25 cellular contexts compared by ENCODE assay signal in genomic region chr6:2403546-2403945, GRCh38.
DNase-seq lines count a peak whose midpoint lies in the region; ATAC-seq, FAIRE-seq and TF ChIP-seq lines count a peak whose summit lies in the region.
"Had no signal": no experiment of that assay in that cellular context is flagged by ENCODE, and none has a peak within 500 bp of the region (broad histone marks: within the 10 kb centered on the region; RNA-seq: fewer than 3 reads in every experiment).

No MANE protein-coding gene starts in this region.

- H2AFZ ChIP-seq in HepG2 (ENCODE audit: low read length): no peak overlapping the region
- H2AFZ ChIP-seq: neural progenitor cell had no signal

- H3K79me2 ChIP-seq in HepG2 (ENCODE audit: insufficient read depth, low read length): no peaks in the 10 kb centered on the region

- H3K4me3 ChIP-seq in HepG2 (replicated peaks in 1 of 3; ENCODE audit: insufficient read depth in 1 of 3, low read depth in 2 of 3, low read length in 3 of 3): no peak overlapping the region
- H3K4me3 ChIP-seq: heart left ventricle, neural progenitor cell had no signal

- BruUV-seq in HepG2 (replicated peaks; lab: Mats Ljungman, UMichigan): no TSS peak

- ATAC-seq in HepG2 (peak; percentile 45; the same call in 2 of the 3 replicates), GM19324 (IDR thresholded peaks at IDR 0.05; ENCODE audit: low FRiP score, unreplicated experiment) (no peak)
- ATAC-seq: activated T-cell treated with anti-CD3 and anti-CD28 coated beads, Interleukin-2, amount 50 U/mL, for 4 hours; heart left ventricle; sciatic nerve; SK-N-SH treated with all-trans-retinoic acid at 6 μM for 48 hours had no signal

- no peaks in the 10 kb centered on the region for H4K20me1 ChIP-seq in HepG2 (ENCODE audit: insufficient read depth, low read length)

- H3K9ac ChIP-seq in HepG2 (ENCODE audit: insufficient read depth, low read depth, low read length): no peak overlapping the region
- H3K9ac ChIP-seq: neural progenitor cell had no signal

- peak; percentile 32 for TF ChIP-seq CTCF in HepG2 (CRISPR knock-in tag; IDR thresholded peaks at IDR 0.05)

- CTCF ChIA-PET in HepG2 (lab: Yijun Ruan, JAX; ENCODE audit: low intra/inter-chr PET ratio, low total read pairs): no interaction called here

- intact Hi-C loops in HepG2 (cut with micrococcal nuclease; ENCODE audit: unreplicated experiment): no loop called here

- whole genome bisulfite sequencing in HepG2 (ENCODE audit: low lambda C conversion rate): 93% methylated on average over 4 of the region's 4 CpGs

- H3K4me1 ChIP-seq in HepG2 (ENCODE audit: insufficient read depth, low read length): no peaks in the 10 kb centered on the region
- H3K4me1 ChIP-seq: heart left ventricle, neural progenitor cell had no signal

- POLR2A ChIA-PET in HepG2 (lab: Yijun Ruan, JAX): no interaction called here

- in situ Hi-C loops in HepG2 (cut with HindIII; ENCODE audit: extremely low pct_ligation_motif_present, low pct_unique_long_range_greater_than_20kb): no loop called here

- H3K9me3 ChIP-seq in HepG2 (ENCODE audit: low read length): no peaks in the 10 kb centered on the region

- TF ChIP-seq EP300 in HepG2 (IDR thresholded peaks at IDR 0.05; ENCODE audit: low read depth in 2 of 2, low read length in 2 of 2): no peak
- no peak for TF ChIP-seq EP300 in HepG2 (CRISPR knock-in tag; IDR thresholded peaks at IDR 0.05; ENCODE audit: borderline replicate concordance)

- no peak for TF ChIP-seq RAD21 in HepG2 (CRISPR knock-in tag; IDR thresholded peaks at IDR 0.05)

- H3K4me2 ChIP-seq in HepG2 (ENCODE audit: low read depth, low read length): no peak overlapping the region
- H3K4me2 ChIP-seq: neural progenitor cell had no signal

- FAIRE-seq in HepG2 (lab: Jason Lieb, UNC): no peak
- FAIRE-seq: GM12891 had no signal

- H3K36me3 ChIP-seq in HepG2 (replicated peaks in 1 of 2; ENCODE audit: control insufficient read depth in 1 of 2, insufficient read depth in 2 of 2, low read length in 2 of 2): no peaks in the 10 kb centered on the region; a peak in 1 of 5 replicates
- H3K36me3 ChIP-seq: brain microvascular endothelial cell, neural progenitor cell had no signal

- peak; percentile 10 for DNase-seq in DMS 273 (lab: John Stamatoyannopoulos, UW; ENCODE audit: unreplicated experiment)
- DNase-seq in DMS 273 treated with DMSO at 0.1 percent for 48 hours (lab: John Stamatoyannopoulos, UW): no peak
- DNase-seq in NCI-H1105 treated with DMSO at 0.1 percent for 48 hours (lab: John Stamatoyannopoulos, UW): peak; percentile 55
- DNase-seq in NCI-H748 (lab: John Stamatoyannopoulos, UW; ENCODE audit: unreplicated experiment): peak; percentile 83
- DNase-seq in HepG2 (ENCODE audit: low spot score): no peak
- DNase-seq in A172 (ENCODE audit: low spot score): no peak
- no peak for DNase-seq in amygdala (lab: John Stamatoyannopoulos, UW)
- DNase-seq: activated CD4-positive, alpha-beta T cell treated with anti-CD3 and anti-CD28 coated beads for 4 hours; activated naive CD4-positive, alpha-beta T cell; activated T-cell treated with anti-CD3 and anti-CD28 coated beads, Interleukin-2, amount 50 U/mL, for 4 hours; brain microvascular endothelial cell; CD4-positive, alpha-beta memory T cell; effector CD8-positive, alpha-beta T cell; H7; heart left ventricle; Kasumi-1; mammary epithelial cell; T-helper 2 cell; trophoblast cell had no signal

- no peaks in the 10 kb centered on the region for H3K27me3 ChIP-seq in HepG2 (ENCODE audit: control insufficient read depth in 1 of 2, insufficient read depth in 2 of 2, low read length in 2 of 2)
- H3K27me3 ChIP-seq: brain microvascular endothelial cell, heart left ventricle, neural progenitor cell had no signal

- no peak overlapping the region for H3K27ac ChIP-seq in HepG2 (ENCODE audit: extremely low read length, insufficient read depth, low read length)
- H3K27ac ChIP-seq: 22Rv1, brain microvascular endothelial cell, heart left ventricle, neural progenitor cell had no signal

- TF ChIP-seq POLR2A in HepG2 (IDR thresholded peaks at IDR 0.05; ENCODE audit: insufficient read depth in 1 of 2, low read depth in 2 of 2, low read length in 2 of 2): no peak

TF ChIP-seq in HepG2, 621 proteins besides CTCF, POLR2A, EP300 and RAD21 (continues in another document):
- TF ChIP-seq ZNF354B (CRISPR knock-in tag; IDR thresholded peaks at IDR 0.05) (no peak), RNF2 (conservative IDR thresholded peaks at IDR 0.05; ENCODE audit: low read depth) (no peak), ZNF331 (CRISPR knock-in tag; IDR thresholded peaks at IDR 0.05) (no peak), KAT7 (CRISPR knock-in tag; IDR thresholded peaks at IDR 0.05; ENCODE audit: borderline replicate concordance) (no peak), SALL1 (CRISPR knock-in tag; IDR thresholded peaks at IDR 0.05) (no peak), FOXA1 (IDR thresholded peaks at IDR 0.05) (no peak), FOXA1 (CRISPR knock-in tag; IDR thresholded peaks at IDR 0.05) (peak; percentile 17; the same call in 1 of the 2 replicates), ZNF580 (CRISPR knock-in tag; IDR thresholded peaks at IDR 0.05; ENCODE audit: borderline replicate concordance, low read depth) (no peak), SALL2 (CRISPR knock-in tag; IDR thresholded peaks at IDR 0.05) (no peak), REPIN1 (CRISPR knock-in tag; IDR thresholded peaks at IDR 0.05; ENCODE audit: borderline replicate concordance, low read depth) (no peak), RXRA (CRISPR knock-in tag; IDR thresholded peaks at IDR 0.05) (no peak), KIAA2018 (CRISPR knock-in tag; IDR thresholded peaks at IDR 0.05; ENCODE audit: borderline replicate concordance) (no peak), ZGPAT (CRISPR knock-in tag; IDR thresholded peaks at IDR 0.05) (no peak), ZNF207 (IDR thresholded peaks at IDR 0.05; ENCODE audit: borderline replicate concordance) (no peak)

Comparison
In these comparisons a context has a peak if more than half of its experiments do, and no peak if none do; other contexts are left out.
1. DNase-seq: peak in DMS 273 (single experiment), NCI-H1105 treated with DMSO at 0.1 percent for 48 hours (single experiment) and NCI-H748 (single experiment); none in DMS 273 treated with DMSO at 0.1 percent for 48 hours (single experiment), HepG2 (single experiment), A172 (single experiment) and amygdala (0 of 56).